Comparison of ENCODE assay signal across 8 cellular contexts in the genomic region with DNA sequence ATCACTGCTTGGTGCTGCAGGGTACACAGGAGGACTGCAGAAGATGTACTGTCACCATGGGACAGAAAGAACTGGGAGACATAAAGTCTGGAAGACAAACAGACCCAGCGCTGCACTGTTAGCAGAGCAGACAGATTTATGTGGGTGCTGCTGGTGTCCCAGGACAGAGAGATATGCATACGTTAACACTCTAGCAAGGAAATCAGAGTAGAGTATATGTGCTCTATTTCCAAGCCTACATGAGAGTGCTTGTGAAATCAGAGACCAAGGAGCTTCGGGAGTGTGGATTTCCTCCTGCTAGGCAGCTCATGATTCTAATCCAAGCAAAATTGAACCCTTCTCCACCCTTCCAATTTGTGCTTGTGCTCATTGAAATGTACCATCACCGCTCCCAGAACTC.
"Had no signal": no experiment of that assay in that cellular context is flagged by ENCODE, and none has a peak within 500 bp of the region (broad histone marks: within the 10 kb centered on the region; RNA-seq: fewer than 3 reads in every experiment).

No MANE protein-coding gene starts in this region.

- H3K36me3 ChIP-seq: HAP-1 had no signal

- DNase-seq: GM23248, GOT3, H7, HFFc6, IMR-90 had no signal

- H3K4me3 ChIP-seq: GM23248, HAP-1, K562 had no signal

- H3K9me3 ChIP-seq: HAP-1 had no signal

- H3K27ac Mint-ChIP-seq: HFFc6 had no signal

- H3K4me3 Mint-ChIP-seq: HFFc6 had no signal

- ATAC-seq: HCT116, K562 had no signal

- H3K9ac ChIP-seq: GM23248 had no signal

- H3K4me1 ChIP-seq: HAP-1 had no signal

- H3K27ac ChIP-seq: GM23248 had no signal
